Comparison of ENCODE assay signal across 16 cellular contexts in the genomic region with DNA sequence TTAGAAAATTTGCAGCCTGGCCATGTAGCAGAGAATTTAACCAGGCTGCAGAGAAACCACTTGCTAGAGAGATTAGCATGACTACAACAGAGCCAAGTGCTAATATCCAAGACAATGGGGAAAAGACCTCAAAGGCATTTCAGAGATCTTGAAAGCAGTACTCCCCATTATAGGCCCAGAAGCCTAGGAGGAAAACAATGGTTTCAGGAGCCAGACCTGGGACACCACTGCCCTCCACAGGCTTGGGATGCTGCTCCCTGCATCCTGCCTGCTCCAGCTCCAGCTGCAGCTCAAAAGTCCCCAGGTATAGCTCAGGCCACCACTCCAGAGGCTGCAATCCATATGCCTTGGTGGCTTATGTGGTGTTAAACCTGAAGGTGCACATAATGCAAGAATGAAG.
DNase-seq lines count a peak whose midpoint lies in the region; ATAC-seq and TF ChIP-seq lines count a peak whose summit lies in the region.
"Had no signal": no experiment of that assay in that cellular context is flagged by ENCODE, and none has a peak within 500 bp of the region (broad histone marks: within the 10 kb centered on the region; RNA-seq: fewer than 3 reads in every experiment).

No MANE protein-coding gene starts in this region.

- ATAC-seq in GM21529 (IDR thresholded peaks at IDR 0.05; ENCODE audit: unreplicated experiment) (no peak), HG03159 (IDR thresholded peaks at IDR 0.05; ENCODE audit: unreplicated experiment) (no peak)
- ATAC-seq: activated CD4-positive, alpha-beta T cell treated with anti-CD3 and anti-CD28 coated beads for 36 hours; activated T-cell treated with anti-CD3 and anti-CD28 coated beads, Interleukin-2, amount 50 U/mL, for 4 hours; gastrocnemius medialis had no signal

- TF ChIP-seq CTCF in AG09309 (IDR thresholded peaks at IDR 0.05; ENCODE audit: control insufficient read depth, insufficient read depth, low read depth, low read length, missing control alignments) (peak; percentile 72), astrocyte of the spinal cord (IDR thresholded peaks at IDR 0.05; ENCODE audit: low read depth, low read length) (peak; percentile 36)

- H3K4me3 ChIP-seq in AG09309 (ENCODE audit: control insufficient read depth, low read depth, low read length) (no peak overlapping the region), H7 (ENCODE audit: insufficient read depth, low read depth, low read length) (no peak overlapping the region), astrocyte of the spinal cord (ENCODE audit: low read depth, low read length) (no peak overlapping the region), iPS DF 6.9 (ENCODE audit: low read length) (no peak overlapping the region)
- H3K4me3 ChIP-seq: gastrocnemius medialis, Peyer's patch had no signal

- H3K4me1 ChIP-seq in iPS DF 6.9 (ENCODE audit: control insufficient read depth, insufficient read depth, low read length) = no peaks in the 10 kb centered on the region; the same call in 1 of the 2 replicates
- H3K4me1 ChIP-seq: BE2C, Peyer's patch had no signal

- H3K27me3 ChIP-seq in H7 (ENCODE audit: control insufficient read depth, insufficient read depth, low read length) (no peaks in the 10 kb centered on the region), iPS DF 6.9 (ENCODE audit: control insufficient read depth, insufficient read depth, low read length) (no peaks in the 10 kb centered on the region)
- H3K27me3 ChIP-seq: BE2C, gastrocnemius medialis, Peyer's patch had no signal

- DNase-seq in AG09309 (ENCODE audit: low read depth) = no peak
- DNase-seq in H7 = peak; percentile 74
- DNase-seq in astrocyte of the spinal cord (ENCODE audit: low read depth, low spot score) = peak; percentile 27
- peak; percentile 54 for DNase-seq in iPS DF 6.9 (ENCODE audit: low read depth, low spot score)
- DNase-seq in amniotic stem cell (lab: John Stamatoyannopoulos, UW) = no peak
- DNase-seq in KG1 (lab: John Stamatoyannopoulos, UW) = no peak
- DNase-seq: activated CD4-positive, alpha-beta T cell treated with anti-CD3 and anti-CD28 coated beads for 36 hours; activated T-cell treated with anti-CD3 and anti-CD28 coated beads, Interleukin-2, amount 50 U/mL, for 4 hours; BE2C; gastrocnemius medialis; IMR-90; NCI-H146; NCI-H510A; Peyer's patch had no signal

- no peak overlapping the region for H3K27ac ChIP-seq in iPS DF 6.9 (ENCODE audit: low read length)
- H3K27ac ChIP-seq: gastrocnemius medialis, Peyer's patch had no signal

- no peaks in the 10 kb centered on the region for H3K36me3 ChIP-seq in H7 (replicated peaks; ENCODE audit: control insufficient read depth, insufficient read depth, low read length)
- H3K36me3 ChIP-seq in iPS DF 6.9 (ENCODE audit: control insufficient read depth, insufficient read depth, low read length) = no peaks in the 10 kb centered on the region
- H3K36me3 ChIP-seq: BE2C, gastrocnemius medialis, Peyer's patch had no signal

- in situ Hi-C loops in astrocyte of the spinal cord (cut with HindIII; ENCODE audit: low sequenced_read_pairs) = no loop called here

- H3K9me3 ChIP-seq in iPS DF 6.9 (ENCODE audit: control insufficient read depth, insufficient read depth, low read length) = no peaks in the 10 kb centered on the region; the same call in 1 of the 2 replicates
- H3K9me3 ChIP-seq: BE2C, gastrocnemius medialis, Peyer's patch had no signal

Comparison
In these comparisons a context has a peak if more than half of its experiments do, and no peak if none do; other contexts are left out.
1. DNase-seq: peak in H7 (single experiment), astrocyte of the spinal cord (single experiment) and iPS DF 6.9 (single experiment); none in AG09309 (single experiment), amniotic stem cell (single experiment) and KG1 (single experiment).